In genomic region chr20:57480444-57481152, GRCh38 we compare ENCODE assay signal across 10 cellular contexts. TPM values are rescaled to one million over a fixed set of nuclear protein-coding genes. Genes with fewer than 3 reads are reported as not detected.
A peak's percentile ranks its signal among the peaks of the same experiment; 100 is the strongest.
DNase-seq lines count a peak whose midpoint lies in the region; ATAC-seq, FAIRE-seq and TF ChIP-seq lines count a peak whose summit lies in the region.
"Had no signal": no experiment of that assay in that cellular context is flagged by ENCODE, and none has a peak within 500 bp of the region (broad histone marks: within the 10 kb centered on the region; RNA-seq: fewer than 3 reads in every experiment).

No MANE protein-coding gene starts in this region.

- H4K20me1 ChIP-seq in GM12878 (ENCODE audit: control insufficient read depth, insufficient read depth): no peaks in the 10 kb centered on the region

- peak overlapping the region; percentile 58 for H3K4me2 ChIP-seq in GM12878 (ENCODE audit: control insufficient read depth, insufficient read depth)

- H3K27ac ChIP-seq in GM12878 (ENCODE audit: control insufficient read depth, insufficient read depth): peak overlapping the region; percentile 93
- H3K27ac ChIP-seq: ascending aorta had no signal

- POLR2A ChIA-PET in GM12878 (lab: Charles Lee): interaction anchor here (0.7 to 3.8 kb wide), 7 partner anchors 7 to 90 kb away, joined by 4 to 35 read pairs (median 9); no protein-coding TSS in a partner anchor

- H3K79me2 ChIP-seq in GM12878 (ENCODE audit: control insufficient read depth, insufficient read depth, low read length): no peaks in the 10 kb centered on the region

- peak overlapping the region; percentile 45 for H3K4me3 ChIP-seq in GM12878

- TF ChIP-seq POLR2A in GM10847 (IDR thresholded peaks at IDR 0.05; ENCODE audit: extremely low read depth, insufficient read length): peak; percentile 2
- TF ChIP-seq POLR2A in GM12878 (IDR thresholded peaks at IDR 0.05; ENCODE audit: low read depth, low read length): no peak; the same call in 1 of the 2 replicates

- in situ Hi-C loops in GM12878 (cut with MboI): loop anchor here (5.0 kb wide), 1 partner anchor 78 kb away; no protein-coding TSS in a partner anchor

- CTCF ChIA-PET in GM12878 (lab: Yijun Ruan, JAX): interaction anchor here (1.0 to 3.5 kb wide), 6 partner anchors 8 to 77 kb away, joined by 3 to 12 read pairs (median 4); no protein-coding TSS in a partner anchor

- TF ChIP-seq CTCF in GM12878 (IDR thresholded peaks at IDR 0.05 in 2 of 3, conservative IDR thresholded peaks at IDR 0.05 in 1 of 3; ENCODE audit: control insufficient read depth in 2 of 3, extremely low read depth in 1 of 3, insufficient read depth in 1 of 3, low read depth in 3 of 3, low read length in 3 of 3): no peak

- intact Hi-C loops in GM12878 (cut with micrococcal nuclease; ENCODE audit: unreplicated experiment): no loop called here

- ATAC-seq in GM21381 (IDR thresholded peaks at IDR 0.05; ENCODE audit: unreplicated experiment): peak; percentile 52
- ATAC-seq in HG03565 (IDR thresholded peaks at IDR 0.05; ENCODE audit: unreplicated experiment): peak; percentile 59
- peak; percentile 59 for ATAC-seq in GM12878

- H3K36me3 ChIP-seq in GM12878 (ENCODE audit: control insufficient read depth in 2 of 2, insufficient read depth in 2 of 2, low read length in 1 of 2): no peaks in the 10 kb centered on the region
- H3K36me3 ChIP-seq: ascending aorta had no signal

- RAD21 ChIA-PET in GM12878 (lab: Charles Lee; ENCODE audit: unreplicated experiment): interaction anchor here (1.0 to 4.0 kb wide), 11 partner anchors 8 to 89 kb away, joined by 3 to 52 read pairs (median 6); partner anchors contain the start of gene RBM38

- no TSS peak for BruUV-seq in GM12878 (replicated peaks; lab: Mats Ljungman, UMichigan)

- TF ChIP-seq RAD21 in GM12878 (IDR thresholded peaks at IDR 0.05; ENCODE audit: insufficient read depth, low read depth, low read length): peak; percentile 1; the same call in 1 of the 2 replicates

- H3K9me3 ChIP-seq in GM12878 (replicated peaks; ENCODE audit: control insufficient read depth, insufficient read depth, low read length): no peaks in the 10 kb centered on the region; the same call in 1 of the 3 replicates
- H3K9me3 ChIP-seq: ascending aorta had no signal

- peaks cover 59% of the 10 kb centered on the region for H3K4me1 ChIP-seq in GM12878 (ENCODE audit: control insufficient read depth, insufficient read depth, low read length)

- H3K27me3 ChIP-seq in GM12878 (replicated peaks in 1 of 2; ENCODE audit: control insufficient read depth in 2 of 2, insufficient read depth in 2 of 2, low read length in 1 of 2): no peaks in the 10 kb centered on the region
- H3K27me3 ChIP-seq: ascending aorta had no signal

- peak overlapping the region; percentile 74 for H3K9ac ChIP-seq in GM12878 (ENCODE audit: control insufficient read depth, insufficient read depth, low read length)

- SMC1A ChIA-PET in GM12878 (lab: Charles Lee; ENCODE audit: uncharacterized antibody, unreplicated experiment): interaction anchor here (1.0 to 3.9 kb wide), 8 partner anchors 9 to 91 kb away, joined by 4 to 49 read pairs (median 10); no protein-coding TSS in a partner anchor

- 9% methylated on average over 17 of the region's 17 CpGs for WGBS in GM12878 (ENCODE audit: insufficient coverage, insufficient replicate concordance, low lambda C conversion rate, missing lambda C conversion rate)

- peak; percentile 69 to 74; a peak in 2 of 4 replicates for TF ChIP-seq EP300 in GM12878 (IDR thresholded peaks at IDR 0.05; ENCODE audit: borderline replicate concordance in 1 of 2, control insufficient read depth in 1 of 2, low read depth in 2 of 2, low read length in 2 of 2)

- no peak for FAIRE-seq in GM12878 (lab: Jason Lieb, UNC)

- peak overlapping the region; percentile 66 for H2AFZ ChIP-seq in GM12878 (ENCODE audit: control insufficient read depth, low read depth, low read length)

- peak; percentile 83 for DNase-seq in GM12878 (ENCODE audit: low read depth, low spot score)
- no peak for DNase-seq in glomerular visceral epithelial cell (ENCODE audit: extremely low spot score)
- DNase-seq in occipital lobe (lab: John Stamatoyannopoulos, UW): no peak
- no peak for DNase-seq in HUDEP-2 (lab: John Stamatoyannopoulos, UW; ENCODE audit: unreplicated experiment in 76 of 76)
- DNase-seq in NCI-H2081 treated with DMSO at 0.1 percent for 48 hours (lab: John Stamatoyannopoulos, UW): no peak

TF ChIP-seq in GM12878, 131 proteins besides CTCF, POLR2A, EP300 and RAD21 (continues in another document):
- TF ChIP-seq POLR2AphosphoS2 (IDR thresholded peaks at IDR 0.05; ENCODE audit: low read depth, low read length) (no peak), SIN3A (IDR thresholded peaks at IDR 0.05; ENCODE audit: low read depth, low read length) (no peak), DPF2 (IDR thresholded peaks at IDR 0.05) (0 out of 2 replicates have a peak, but pooled peaks have one; percentile 36), E2F8 (IDR thresholded peaks at IDR 0.05; ENCODE audit: low read depth, partially characterized antibody) (peak; percentile 19), SMAD5 (IDR thresholded peaks at IDR 0.05; ENCODE audit: low read depth) (no peak)
- TF ChIP-seq, protein P1, sequence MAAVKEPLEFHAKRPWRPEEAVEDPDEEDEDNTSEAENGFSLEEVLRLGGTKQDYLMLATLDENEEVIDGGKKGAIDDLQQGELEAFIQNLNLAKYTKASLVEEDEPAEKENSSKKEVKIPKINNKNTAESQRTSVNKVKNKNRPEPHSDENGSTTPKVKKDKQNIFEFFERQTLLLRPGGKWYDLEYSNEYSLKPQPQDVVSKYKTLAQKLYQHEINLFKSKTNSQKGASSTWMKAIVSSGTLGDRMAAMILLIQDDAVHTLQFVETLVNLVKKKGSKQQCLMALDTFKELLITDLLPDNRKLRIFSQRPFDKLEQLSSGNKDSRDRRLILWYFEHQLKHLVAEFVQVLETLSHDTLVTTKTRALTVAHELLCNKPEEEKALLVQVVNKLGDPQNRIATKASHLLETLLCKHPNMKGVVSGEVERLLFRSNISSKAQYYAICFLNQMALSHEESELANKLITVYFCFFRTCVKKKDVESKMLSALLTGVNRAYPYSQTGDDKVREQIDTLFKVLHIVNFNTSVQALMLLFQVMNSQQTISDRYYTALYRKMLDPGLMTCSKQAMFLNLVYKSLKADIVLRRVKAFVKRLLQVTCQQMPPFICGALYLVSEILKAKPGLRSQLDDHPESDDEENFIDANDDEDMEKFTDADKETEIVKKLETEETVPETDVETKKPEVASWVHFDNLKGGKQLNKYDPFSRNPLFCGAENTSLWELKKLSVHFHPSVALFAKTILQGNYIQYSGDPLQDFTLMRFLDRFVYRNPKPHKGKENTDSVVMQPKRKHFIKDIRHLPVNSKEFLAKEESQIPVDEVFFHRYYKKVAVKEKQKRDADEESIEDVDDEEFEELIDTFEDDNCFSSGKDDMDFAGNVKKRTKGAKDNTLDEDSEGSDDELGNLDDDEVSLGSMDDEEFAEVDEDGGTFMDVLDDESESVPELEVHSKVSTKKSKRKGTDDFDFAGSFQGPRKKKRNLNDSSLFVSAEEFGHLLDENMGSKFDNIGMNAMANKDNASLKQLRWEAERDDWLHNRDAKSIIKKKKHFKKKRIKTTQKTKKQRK (IDR thresholded peaks at IDR 0.05; ENCODE audit: low read depth, low read length): no peak

RNA-seq across cellular contexts. Expression of gene CTCFL, which starts 44.3 kb away (rescaled TPM):
- not detected in 2 replicates for total RNA-seq in GM12878 (2013; cell fraction: nucleolus; rRNA removed)
- not detected in 2 replicates for total RNA-seq in GM12878 (2014; rRNA removed)
- not detected in 2 replicates for total RNA-seq in GM12878 (2014; rRNA removed; fragmentation: Illumina TruSeq; extraction: Trizol)
- total RNA-seq in GM12878 (2021): 0.08 and 0.10 TPM in 2 replicates
- not detected for polyA plus RNA-seq in GM12878 (2011; ENCODE audit: low read depth)
- 0.03 TPM in 1 of 2 replicates, not detected in the other for polyA plus RNA-seq in GM12878 (2011; rRNA removed)
- 0.03 TPM in 1 of 2 replicates, not detected in the other for polyA plus RNA-seq in GM12878 (2011; cell fraction: cytosol; rRNA removed)
- polyA plus RNA-seq in GM12878 (2011; cell fraction: nucleus; rRNA removed): not detected in 2 replicates
- 0.06 and 0.18 TPM in 2 replicates for polyA plus RNA-seq in GM12878 (2012)
- not detected in 2 replicates for polyA plus RNA-seq in GM12878 (2014; fragmentation: Illumina TruSeq; extraction: Trizol)
- polyA plus RNA-seq in GM12878 (2014; fragmentation: Nextera tagmentation; extraction: Ambion mirVana): under 1 TPM; 0.06 to 0.09 TPM
- polyA plus RNA-seq in GM12878 (2014; rRNA removed): 0.15 TPM in 1 of 2 replicates, not detected in the other
- polyA plus RNA-seq in GM12878 (2016; fragmentation: Nextera tagmentation; extraction: Ambion mirVana): under 1 TPM; 0.12 to 0.20 TPM
- 0.07 TPM in 1 of 2 replicates, not detected in the other for polyA minus RNA-seq in GM12878 (2011; rRNA and poly(A)+ RNA removed)
- not detected in 2 replicates for polyA minus RNA-seq in GM12878 (2011; cell fraction: cytosol; rRNA and poly(A)+ RNA removed)
- polyA minus RNA-seq in GM12878 (2011; cell fraction: nucleus; rRNA and poly(A)+ RNA removed): not detected in 2 replicates
- not detected for total RNA-seq in occipital lobe
- total RNA-seq: ascending aorta, mononuclear cell had no signal
